Comparison of ENCODE assay signal across 8 cellular contexts in the genomic region with DNA sequence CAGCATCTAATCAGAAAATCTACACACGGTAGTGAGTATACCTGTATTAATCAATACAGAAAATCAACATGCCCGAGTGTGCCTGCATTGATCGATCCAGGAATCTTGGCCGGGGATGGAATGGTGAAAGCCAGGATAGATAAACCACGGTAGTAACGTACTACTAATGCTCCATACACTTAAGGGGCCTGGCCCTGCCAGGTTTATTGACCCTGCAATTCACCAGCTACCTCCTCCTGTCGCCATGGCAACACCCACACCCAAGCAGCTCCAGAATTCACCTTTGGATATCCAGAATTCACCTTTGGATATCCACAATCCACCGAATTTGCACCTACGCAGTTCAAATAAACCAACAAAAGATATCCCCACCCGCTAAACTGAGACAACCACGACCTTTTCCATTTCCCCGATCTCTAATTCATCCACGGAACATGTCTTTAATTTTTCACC. TPM values are rescaled to one million over a fixed set of nuclear protein-coding genes. Genes with fewer than 3 reads are reported as not detected.
DNase-seq lines count a peak whose midpoint lies in the region; ATAC-seq, FAIRE-seq and TF ChIP-seq lines count a peak whose summit lies in the region.

No MANE protein-coding gene starts in this region.

- peak overlapping the region; percentile 87 for H3K4me2 ChIP-seq in K562 (ENCODE audit: insufficient read depth, low read length)

- no peak overlapping the region for H3K27ac Mint-ChIP-seq in activated T-helper 17 cell treated with anti-CD3 and anti-CD28 coated beads, Interleukin-2, amount 50 U/mL, for 72 hours

- no peak overlapping the region for H3K4me3 Mint-ChIP-seq in activated T-helper 17 cell treated with anti-CD3 and anti-CD28 coated beads, Interleukin-2, amount 50 U/mL, for 72 hours

- peak overlapping the region; percentile 59 for H3K4me3 ChIP-seq in K562
- H3K4me3 ChIP-seq in kidney (ENCODE audit: low read length in 2 of 2): peak overlapping the region; percentile 88 to 89
- peak overlapping the region; percentile 87 for H3K4me3 ChIP-seq in thymus (ENCODE audit: low read length)

- no peaks in the 10 kb centered on the region for H4K20me1 ChIP-seq in K562 (replicated peaks; ENCODE audit: control insufficient read depth, insufficient read depth, low read length)

- no peaks in the 10 kb centered on the region for H3K27me3 Mint-ChIP-seq in activated T-helper 17 cell treated with anti-CD3 and anti-CD28 coated beads, Interleukin-2, amount 50 U/mL, for 72 hours

- BruUV-seq in K562 (replicated peaks; lab: Mats Ljungman, UMichigan): no TSS peak

- peaks cover 7% of the 10 kb centered on the region for H3K4me1 Mint-ChIP-seq in activated T-helper 17 cell treated with anti-CD3 and anti-CD28 coated beads, Interleukin-2, amount 50 U/mL, for 72 hours

- POLR2A ChIA-PET in K562 (lab: Yijun Ruan, JAX): interaction anchor here (0.6 to 3.2 kb wide), 6 partner anchors 13 to 447 kb away, joined by 3 to 29 read pairs (median 3); partner anchors contain the start of gene CALM1

- H3K36me3 ChIP-seq in K562 (ENCODE audit: control insufficient read depth, insufficient read depth, low read length): no peaks in the 10 kb centered on the region
- no peaks in the 10 kb centered on the region for H3K36me3 ChIP-seq in kidney (ENCODE audit: control insufficient read depth in 1 of 2, insufficient read depth in 2 of 2, low read length in 2 of 2)
- no peaks in the 10 kb centered on the region for H3K36me3 ChIP-seq in thymus (ENCODE audit: control insufficient read depth, insufficient read depth)

- TF ChIP-seq EP300 in K562 (IDR thresholded peaks at IDR 0.05; ENCODE audit: low read length): no peak

- H3K27ac ChIP-seq in K562 (ENCODE audit: extremely low read depth, low read depth, low read length) (peak overlapping the region; percentile 97), kidney (ENCODE audit: low read depth in 2 of 2, low read length in 2 of 2) (peak overlapping the region; percentile 99 to 100), thymus (ENCODE audit: low read depth) (peak overlapping the region; percentile 99)

- peak; percentile 49 for FAIRE-seq in GM19239 (lab: Jason Lieb, UNC)
- no peak for FAIRE-seq in K562 (lab: Jason Lieb, UNC)
- no peak for FAIRE-seq in kidney (lab: Jason Lieb, UNC)

- in situ Hi-C loops in K562 (cut with MboI): no loop called here

- whole genome bisulfite sequencing in K562 (ENCODE audit: insufficient coverage, low coverage, missing lambda C conversion rate): 68% methylated on average over 13 of the region's 13 CpGs
- WGBS in thymus: 56% methylated on average over 13 of the region's 13 CpGs

- H3K9me3 ChIP-seq in K562 (replicated peaks; ENCODE audit: control insufficient read depth, insufficient read depth, low read depth, low read length) (no peaks in the 10 kb centered on the region), kidney (ENCODE audit: control insufficient read depth in 1 of 2, low read length in 2 of 2) (no peaks in the 10 kb centered on the region), thymus (ENCODE audit: control insufficient read depth) (no peaks in the 10 kb centered on the region)

- TF ChIP-seq RAD21 in K562 (CRISPR knock-in tag; conservative IDR thresholded peaks at IDR 0.05 in 1 of 2, IDR thresholded peaks at IDR 0.05 in 1 of 2): no peak

- no peaks in the 10 kb centered on the region for H3K9me1 ChIP-seq in K562 (ENCODE audit: control insufficient read depth, insufficient read depth, low read length)

- peaks cover 28 to 34% of the 10 kb centered on the region in 2 experiments for H3K4me1 ChIP-seq in K562 (replicated peaks in 1 of 2; ENCODE audit: control insufficient read depth in 2 of 2, insufficient read depth in 2 of 2, low read length in 2 of 2)
- peaks cover 11 to 15% of the 10 kb centered on the region in 2 donors for H3K4me1 ChIP-seq in kidney (ENCODE audit: control insufficient read depth in 1 of 2, insufficient read depth in 1 of 2, low read depth in 1 of 2, low read length in 2 of 2)
- H3K4me1 ChIP-seq in thymus (ENCODE audit: control insufficient read depth, insufficient read depth, low read length): peaks cover 17% of the 10 kb centered on the region

- peak overlapping the region; percentile 95 for H2AFZ ChIP-seq in K562 (ENCODE audit: low read depth, low read length)

- CTCF ChIA-PET in K562 (lab: Yijun Ruan, JAX; ENCODE audit: low intra/inter-chr PET ratio): no interaction called here

- H3K9me3 Mint-ChIP-seq in activated T-helper 17 cell treated with anti-CD3 and anti-CD28 coated beads, Interleukin-2, amount 50 U/mL, for 72 hours: no peaks in the 10 kb centered on the region

- H3K9ac ChIP-seq in K562 (ENCODE audit: insufficient read depth in 1 of 2, low read depth in 2 of 2, low read length in 2 of 2) (peak overlapping the region in 1 of 2 experiments; percentile 98; a peak in 2 of 4 replicates), kidney (ENCODE audit: low read length in 2 of 2) (peak overlapping the region; percentile 99 to 100)

- intact Hi-C loops in K562 (cut with micrococcal nuclease) (loop anchor here (5.0 kb wide), 1 partner anchor 425 kb away; no protein-coding TSS in a partner anchor), kidney (cut with DNase I) (no loop called here)

- TF ChIP-seq POLR2A in K562 (conservative IDR thresholded peaks at IDR 0.05): no peak

- no peak for TF ChIP-seq CTCF in K562 (IDR thresholded peaks at IDR 0.05 in 2 of 3, conservative IDR thresholded peaks at IDR 0.05 in 1 of 3; ENCODE audit: insufficient read depth in 2 of 3, low read depth in 1 of 3, low read length in 3 of 3)
- no peak for TF ChIP-seq CTCF in kidney (IDR thresholded peaks at IDR 0.05; ENCODE audit: borderline replicate concordance, extremely low read depth, insufficient read depth)

- no peak for ATAC-seq in K562
- no peak for ATAC-seq in HG03097 (IDR thresholded peaks at IDR 0.05; ENCODE audit: low FRiP score, unreplicated experiment)
- ATAC-seq in activated T-helper 17 cell treated with anti-CD3 and anti-CD28 coated beads, Interleukin-2, amount 50 U/mL, for 72 hours (replicated peaks): no peak

- H3K79me2 ChIP-seq in K562 (ENCODE audit: control insufficient read depth, insufficient read depth, low read length): no peaks in the 10 kb centered on the region

- DNase-seq in GM19239 (ENCODE audit: insufficient read length, low spot score) (no peak), NCI-H2081 (lab: John Stamatoyannopoulos, UW) (peak; percentile 79 to 90), K562 (ENCODE audit: extremely low read depth in 1 of 4, low spot score in 3 of 4) (peak in 3 of 4 experiments; percentile 18 to 32 (median 19)), kidney (peak; percentile 75), hepatic stellate cell (ENCODE audit: low spot score) (no peak)

- H3K27me3 ChIP-seq in K562 (ENCODE audit: control insufficient read depth in 2 of 2, insufficient read depth in 2 of 2, low read length in 2 of 2): no peaks in the 10 kb centered on the region
- no peaks in the 10 kb centered on the region for H3K27me3 ChIP-seq in thymus (ENCODE audit: control insufficient read depth, insufficient read depth)

- H3K36me3 Mint-ChIP-seq in activated T-helper 17 cell treated with anti-CD3 and anti-CD28 coated beads, Interleukin-2, amount 50 U/mL, for 72 hours (ENCODE audit: low read depth): no peaks in the 10 kb centered on the region

TF ChIP-seq in K562, 482 proteins besides CTCF, POLR2A, EP300 and RAD21 (continues in another document):
- TF ChIP-seq HNRNPUL1 (IDR thresholded peaks at IDR 0.05; ENCODE audit: low read length): no peak

RNA-seq across cellular contexts. Expression of gene CALM1, which starts 14.8 kb away (rescaled TPM):
- total RNA-seq in K562 (2011; cell fraction: chromatin; rRNA removed; ENCODE audit: low replicate concordance): 62.1 and 139 TPM in 2 replicates
- 42.4 and 45.7 TPM in 2 replicates for total RNA-seq in K562 (2011; cell fraction: nucleolus; rRNA removed)
- 60.5 and 80.2 TPM in 2 replicates for total RNA-seq in K562 (2011; cell fraction: nucleoplasm; rRNA removed)
- 256 and 290 TPM in 2 replicates for total RNA-seq in K562 (2014; rRNA removed)
- total RNA-seq in K562 (2014; rRNA removed; fragmentation: Illumina TruSeq; extraction: Trizol): 158 and 169 TPM in 2 replicates
- 139 and 148 TPM in 2 replicates for total RNA-seq in K562 (2015; rRNA removed; fragmentation: Illumina TruSeq; extraction: Trizol)
- 141 and 155 TPM in 2 replicates for total RNA-seq in K562 (2021)
- 128 and 161 TPM in 2 replicates for polyA plus RNA-seq in K562 (2011; rRNA removed)
- 77.4 and 107 TPM in 2 replicates for polyA plus RNA-seq in K562 (2011; cell fraction: cytosol; rRNA removed)
- polyA plus RNA-seq in K562 (2011; cell fraction: nucleus; rRNA removed): 56.0 and 78.4 TPM in 2 replicates
- 143 and 146 TPM in 2 replicates for polyA plus RNA-seq in K562 (2012)
- 206 and 269 TPM in 2 replicates for polyA plus RNA-seq in K562 (2014; fragmentation: Illumina TruSeq; extraction: Trizol)
- polyA plus RNA-seq in K562 (2014; fragmentation: Nextera tagmentation; extraction: Ambion mirVana): 10 to 100 TPM; 48.0 to 85.7 TPM
- polyA plus RNA-seq in K562 (2014; rRNA removed): 162 and 178 TPM in 2 replicates
- 242 and 267 TPM in 2 replicates for polyA minus RNA-seq in K562 (2011; rRNA and poly(A)+ RNA removed)
- polyA minus RNA-seq in K562 (2011; cell fraction: cytosol; rRNA and poly(A)+ RNA removed): 56.8 and 84.7 TPM in 2 replicates
- 73.0 and 82.9 TPM in 2 replicates for polyA minus RNA-seq in K562 (2011; cell fraction: nucleus; rRNA and poly(A)+ RNA removed)
- total RNA-seq in kidney: 328 TPM
- polyA plus RNA-seq in kidney (ENCODE audit: insufficient read depth, low read depth, low replicate concordance): 469 TPM
- polyA plus RNA-seq in thymus: 302 TPM
- total RNA-seq in activated T-helper 17 cell treated with anti-CD3 and anti-CD28 coated beads, Interleukin-2, amount 50 U/mL, for 72 hours: 100 to 1,000 TPM; 594 to 651 TPM

RNA-seq across cellular contexts. Expression of gene NRDE2, which starts 50.3 kb away (rescaled TPM):
- total RNA-seq in K562 (2011; cell fraction: chromatin; rRNA removed; ENCODE audit: low replicate concordance): 55.5 and 58.1 TPM in 2 replicates
- total RNA-seq in K562 (2011; cell fraction: nucleolus; rRNA removed): 29.7 and 30.1 TPM in 2 replicates
- 29.3 and 31.1 TPM in 2 replicates for total RNA-seq in K562 (2011; cell fraction: nucleoplasm; rRNA removed)
- total RNA-seq in K562 (2014; rRNA removed): 6.2 and 8.4 TPM in 2 replicates
- 11.0 and 11.1 TPM in 2 replicates for total RNA-seq in K562 (2014; rRNA removed; fragmentation: Illumina TruSeq; extraction: Trizol)
- 12.3 and 12.6 TPM in 2 replicates for total RNA-seq in K562 (2015; rRNA removed; fragmentation: Illumina TruSeq; extraction: Trizol)
- 14.6 and 15.0 TPM in 2 replicates for total RNA-seq in K562 (2021)
- polyA plus RNA-seq in K562 (2011; rRNA removed): 10.9 and 11.5 TPM in 2 replicates
- polyA plus RNA-seq in K562 (2011; cell fraction: cytosol; rRNA removed): 5.4 and 7.1 TPM in 2 replicates
- 14.2 and 20.4 TPM in 2 replicates for polyA plus RNA-seq in K562 (2011; cell fraction: nucleus; rRNA removed)
- 4.6 and 5.4 TPM in 2 replicates for polyA plus RNA-seq in K562 (2012)
- polyA plus RNA-seq in K562 (2014; fragmentation: Illumina TruSeq; extraction: Trizol): 6.8 and 8.1 TPM in 2 replicates
- 1 to 10 TPM; 3.3 to 5.7 TPM for polyA plus RNA-seq in K562 (2014; fragmentation: Nextera tagmentation; extraction: Ambion mirVana)
- 8.3 and 13.4 TPM in 2 replicates for polyA plus RNA-seq in K562 (2014; rRNA removed)
- polyA minus RNA-seq in K562 (2011; rRNA and poly(A)+ RNA removed): 14.4 and 16.4 TPM in 2 replicates
- polyA minus RNA-seq in K562 (2011; cell fraction: cytosol; rRNA and poly(A)+ RNA removed): 4.9 and 7.8 TPM in 2 replicates
- polyA minus RNA-seq in K562 (2011; cell fraction: nucleus; rRNA and poly(A)+ RNA removed): 13.1 and 19.2 TPM in 2 replicates
- 27.9 TPM for total RNA-seq in kidney
- polyA plus RNA-seq in kidney (ENCODE audit: insufficient read depth, low read depth, low replicate concordance): 7.0 TPM
- polyA plus RNA-seq in thymus: 9.4 TPM
- 10 to 100 TPM; 26.4 to 37.3 TPM for total RNA-seq in activated T-helper 17 cell treated with anti-CD3 and anti-CD28 coated beads, Interleukin-2, amount 50 U/mL, for 72 hours

Comparison
In these comparisons a context has a peak if more than half of its experiments do, and no peak if none do; other contexts are left out.
1. DNase-seq: peak in NCI-H2081 (2 of 2), K562 (3 of 4) and kidney (single experiment); none in GM19239 (single experiment) and hepatic stellate cell (single experiment).
2. Peak in every context shown above with its lines, with median percentiles within 50 percentile points of each other: H3K27ac ChIP-seq and H3K4me3 ChIP-seq.